In genomic region chr15:94206463-94207167, GRCh38 we compare ENCODE assay signal across 1 cellular context.
TF ChIP-seq lines count a peak whose summit lies in the region.

No MANE protein-coding gene starts in this region.

TF ChIP-seq in GM23338, 12 proteins besides CTCF, POLR2A, EP300 and RAD21 (continued from another document):
- TF ChIP-seq ZNF462 (CRISPR knock-in tag; IDR thresholded peaks at IDR 0.05) (no peak), JUNB (IDR thresholded peaks at IDR 0.05; ENCODE audit: unreplicated experiment) (no peak)
